Comparison of ENCODE assay signal across 1 cellular context in genomic region chr4:6546681-6547447, GRCh38.
A peak's percentile ranks its signal among the peaks of the same experiment; 100 is the strongest.
TF ChIP-seq lines count a peak whose summit lies in the region.

No MANE protein-coding gene starts in this region.

TF ChIP-seq in HepG2, 621 proteins besides CTCF, POLR2A, EP300 and RAD21 (continued from another document and continues in another):
- TF ChIP-seq ZBTB26 (CRISPR knock-in tag; IDR thresholded peaks at IDR 0.05; ENCODE audit: borderline replicate concordance) (peak; percentile 83), ZNF672 (CRISPR knock-in tag; IDR thresholded peaks at IDR 0.05) (no peak), PHF20 (CRISPR knock-in tag; IDR thresholded peaks at IDR 0.05) (0 out of 2 replicates have a peak, but pooled peaks have one; percentile 33), SAFB2 (CRISPR knock-in tag; IDR thresholded peaks at IDR 0.05; ENCODE audit: borderline replicate concordance, low read depth) (no peak), PHF21A (CRISPR knock-in tag; IDR thresholded peaks at IDR 0.05) (no peak), YEATS4 (CRISPR knock-in tag; IDR thresholded peaks at IDR 0.05; ENCODE audit: borderline replicate concordance) (no peak), HNRNPLL (IDR thresholded peaks at IDR 0.05; ENCODE audit: low read depth, low read length, poor library complexity, severe bottlenecking) (no peak), KLF13 (CRISPR knock-in tag; IDR thresholded peaks at IDR 0.05) (no peak), KAT8 (CRISPR knock-in tag; IDR thresholded peaks at IDR 0.05) (peak; percentile 48; the same call in 1 of the 2 replicates), GATAD2A (CRISPR knock-in tag; IDR thresholded peaks at IDR 0.05) (peak; percentile 52), ZNF101 (CRISPR knock-in tag; IDR thresholded peaks at IDR 0.05; ENCODE audit: borderline replicate concordance, low read depth) (no peak), FOXK2 (IDR thresholded peaks at IDR 0.05) (no peak), ZNF530 (CRISPR knock-in tag; IDR thresholded peaks at IDR 0.05; ENCODE audit: low read depth) (no peak), FOXO1 (CRISPR knock-in tag; IDR thresholded peaks at IDR 0.05) (peak; percentile 45; the same call in 1 of the 2 replicates), TBX3 (IDR thresholded peaks at IDR 0.05; ENCODE audit: borderline replicate concordance) (no peak), TMF1 (CRISPR knock-in tag; IDR thresholded peaks at IDR 0.05; ENCODE audit: low read depth) (peak; percentile 83; the same call in 1 of the 2 replicates), TFAP4 (IDR thresholded peaks at IDR 0.05; ENCODE audit: borderline replicate concordance, low read depth) (peak; percentile 14; the same call in 1 of the 2 replicates), THRA (CRISPR knock-in tag; IDR thresholded peaks at IDR 0.05; ENCODE audit: borderline replicate concordance) (peak; percentile 89), ZNF333 (CRISPR knock-in tag; IDR thresholded peaks at IDR 0.05; ENCODE audit: borderline replicate concordance) (no peak), REL (CRISPR knock-in tag; conservative IDR thresholded peaks at IDR 0.05) (no peak), HIC2 (CRISPR knock-in tag; IDR thresholded peaks at IDR 0.05; ENCODE audit: low read depth) (no peak), EEA1 (CRISPR knock-in tag; IDR thresholded peaks at IDR 0.05; ENCODE audit: borderline replicate concordance) (no peak), ZNF276 (CRISPR knock-in tag; IDR thresholded peaks at IDR 0.05; ENCODE audit: low read depth) (peak; percentile 47; the same call in 1 of the 2 replicates), ZHX2 (IDR thresholded peaks at IDR 0.05; ENCODE audit: low read depth) (no peak), ZHX2 (CRISPR knock-in tag; IDR thresholded peaks at IDR 0.05; ENCODE audit: borderline replicate concordance) (peak; percentile 95), ZNF839 (CRISPR knock-in tag; IDR thresholded peaks at IDR 0.05; ENCODE audit: borderline replicate concordance) (no peak), ZBTB34 (CRISPR knock-in tag; IDR thresholded peaks at IDR 0.05) (no peak), ZNF12 (CRISPR knock-in tag; IDR thresholded peaks at IDR 0.05) (peak; percentile 84)
- TF ChIP-seq, protein P1, sequence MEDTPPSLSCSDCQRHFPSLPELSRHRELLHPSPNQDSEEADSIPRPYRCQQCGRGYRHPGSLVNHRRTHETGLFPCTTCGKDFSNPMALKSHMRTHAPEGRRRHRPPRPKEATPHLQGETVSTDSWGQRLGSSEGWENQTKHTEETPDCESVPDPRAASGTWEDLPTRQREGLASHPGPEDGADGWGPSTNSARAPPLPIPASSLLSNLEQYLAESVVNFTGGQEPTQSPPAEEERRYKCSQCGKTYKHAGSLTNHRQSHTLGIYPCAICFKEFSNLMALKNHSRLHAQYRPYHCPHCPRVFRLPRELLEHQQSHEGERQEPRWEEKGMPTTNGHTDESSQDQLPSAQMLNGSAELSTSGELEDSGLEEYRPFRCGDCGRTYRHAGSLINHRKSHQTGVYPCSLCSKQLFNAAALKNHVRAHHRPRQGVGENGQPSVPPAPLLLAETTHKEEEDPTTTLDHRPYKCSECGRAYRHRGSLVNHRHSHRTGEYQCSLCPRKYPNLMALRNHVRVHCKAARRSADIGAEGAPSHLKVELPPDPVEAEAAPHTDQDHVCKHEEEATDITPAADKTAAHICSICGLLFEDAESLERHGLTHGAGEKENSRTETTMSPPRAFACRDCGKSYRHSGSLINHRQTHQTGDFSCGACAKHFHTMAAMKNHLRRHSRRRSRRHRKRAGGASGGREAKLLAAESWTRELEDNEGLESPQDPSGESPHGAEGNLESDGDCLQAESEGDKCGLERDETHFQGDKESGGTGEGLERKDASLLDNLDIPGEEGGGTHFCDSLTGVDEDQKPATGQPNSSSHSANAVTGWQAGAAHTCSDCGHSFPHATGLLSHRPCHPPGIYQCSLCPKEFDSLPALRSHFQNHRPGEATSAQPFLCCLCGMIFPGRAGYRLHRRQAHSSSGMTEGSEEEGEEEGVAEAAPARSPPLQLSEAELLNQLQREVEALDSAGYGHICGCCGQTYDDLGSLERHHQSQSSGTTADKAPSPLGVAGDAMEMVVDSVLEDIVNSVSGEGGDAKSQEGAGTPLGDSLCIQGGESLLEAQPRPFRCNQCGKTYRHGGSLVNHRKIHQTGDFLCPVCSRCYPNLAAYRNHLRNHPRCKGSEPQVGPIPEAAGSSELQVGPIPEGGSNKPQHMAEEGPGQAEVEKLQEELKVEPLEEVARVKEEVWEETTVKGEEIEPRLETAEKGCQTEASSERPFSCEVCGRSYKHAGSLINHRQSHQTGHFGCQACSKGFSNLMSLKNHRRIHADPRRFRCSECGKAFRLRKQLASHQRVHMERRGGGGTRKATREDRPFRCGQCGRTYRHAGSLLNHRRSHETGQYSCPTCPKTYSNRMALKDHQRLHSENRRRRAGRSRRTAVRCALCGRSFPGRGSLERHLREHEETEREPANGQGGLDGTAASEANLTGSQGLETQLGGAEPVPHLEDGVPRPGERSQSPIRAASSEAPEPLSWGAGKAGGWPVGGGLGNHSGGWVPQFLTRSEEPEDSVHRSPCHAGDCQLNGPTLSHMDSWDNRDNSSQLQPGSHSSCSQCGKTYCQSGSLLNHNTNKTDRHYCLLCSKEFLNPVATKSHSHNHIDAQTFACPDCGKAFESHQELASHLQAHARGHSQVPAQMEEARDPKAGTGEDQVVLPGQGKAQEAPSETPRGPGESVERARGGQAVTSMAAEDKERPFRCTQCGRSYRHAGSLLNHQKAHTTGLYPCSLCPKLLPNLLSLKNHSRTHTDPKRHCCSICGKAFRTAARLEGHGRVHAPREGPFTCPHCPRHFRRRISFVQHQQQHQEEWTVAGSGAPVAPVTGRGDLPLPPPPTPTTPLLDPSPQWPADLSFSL (CRISPR knock-in tag; IDR thresholded peaks at IDR 0.05), result no peak
